23 cellular contexts compared by ENCODE assay signal in the genomic region with DNA sequence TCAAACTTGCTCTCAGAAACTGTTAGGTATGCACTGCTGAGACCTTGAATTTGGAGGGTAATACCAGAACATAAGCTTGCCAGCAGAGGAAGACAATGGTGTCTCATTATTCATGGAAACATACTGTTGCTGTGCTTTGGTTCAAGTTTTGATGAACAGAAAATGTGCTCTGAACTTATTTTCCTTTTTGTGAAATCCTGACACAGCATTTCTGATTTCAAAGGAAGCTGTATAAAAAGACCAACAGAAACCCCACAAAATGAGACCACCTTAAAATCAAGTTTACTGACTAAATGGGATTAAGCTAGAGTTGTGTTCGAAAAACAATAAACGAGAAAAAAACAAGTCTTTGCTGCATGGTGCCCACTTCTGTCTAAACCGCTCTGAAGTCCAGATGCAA.
"Had no signal": no experiment of that assay in that cellular context is flagged by ENCODE, and none has a peak within 500 bp of the region (broad histone marks: within the 10 kb centered on the region; RNA-seq: fewer than 3 reads in every experiment).

No MANE protein-coding gene starts in this region.

- H3K4me1 ChIP-seq: esophagus squamous epithelium, left ventricle myocardium inferior, lower lobe of right lung, prostate gland, spleen, tibial artery, upper lobe of left lung, uterus had no signal

- H3K4me2 ChIP-seq: hepatocyte had no signal

- FAIRE-seq: colon, kidney had no signal

- H3K36me3 ChIP-seq: esophagus squamous epithelium, left ventricle myocardium inferior, lower lobe of right lung, neutrophil, ovary, prostate gland, spleen, tibial artery, upper lobe of left lung, uterus had no signal

- H3K9me3 ChIP-seq: esophagus squamous epithelium, left ventricle myocardium inferior, lower lobe of right lung, neutrophil, ovary, prostate gland, spleen, tibial artery, upper lobe of left lung, uterus had no signal

- H3K27ac Mint-ChIP-seq: stimulated activated memory B cell treated with anti-CD40 and anti-IgM and Interleukin-4, amounts not matched to agents 10 μg/mL and 1 μg/mL and 100 μg/mL, for 72 hours; stimulated activated naive CD8-positive, alpha-beta T cell treated with anti-CD3 and anti-CD28 coated beads, Interleukin-15, Interleukin-2, amounts not matched to agents 100 ng/mL and 50 ng/mL, for 24 hours had no signal

- H3K27me3 Mint-ChIP-seq: natural killer cell treated with Interleukin-12 subunit alpha and Interleukin-12 subunit beta and Interleukin-15 and Interleukin-18, amount 100 ng/mL, for 72 hours; stimulated activated memory B cell treated with anti-CD40 and anti-IgM and Interleukin-4, amounts not matched to agents 10 μg/mL and 1 μg/mL and 100 μg/mL, for 72 hours; stimulated activated naive CD8-positive, alpha-beta T cell treated with anti-CD3 and anti-CD28 coated beads, Interleukin-15, Interleukin-2, amounts not matched to agents 100 ng/mL and 50 ng/mL, for 24 hours had no signal

- H3K27me3 ChIP-seq: esophagus squamous epithelium, hepatocyte, neutrophil, ovary, spleen, tibial artery, upper lobe of left lung, uterus had no signal

- H3K4me3 ChIP-seq: esophagus squamous epithelium, hepatocyte, left ventricle myocardium inferior, lower lobe of right lung, ovary, prostate gland, spleen, tibial artery, upper lobe of left lung, uterus had no signal

- H3K27ac ChIP-seq: esophagus squamous epithelium, hepatocyte, left ventricle myocardium inferior, lower lobe of right lung, neutrophil, ovary, prostate gland, spleen, tibial artery, upper lobe of left lung, uterus had no signal

- H3K79me2 ChIP-seq: hepatocyte had no signal

- ATAC-seq: left cardiac atrium; lower lobe of right lung; natural killer cell treated with Interleukin-12 subunit alpha and Interleukin-12 subunit beta and Interleukin-15 and Interleukin-18, amount 100 ng/mL, for 72 hours; stimulated activated memory B cell treated with anti-CD40 and anti-IgM and Interleukin-4, amounts not matched to agents 10 μg/mL and 1 μg/mL and 100 μg/mL, for 72 hours had no signal

- H3K4me3 Mint-ChIP-seq: natural killer cell treated with Interleukin-12 subunit alpha and Interleukin-12 subunit beta and Interleukin-15 and Interleukin-18, amount 100 ng/mL, for 72 hours; stimulated activated memory B cell treated with anti-CD40 and anti-IgM and Interleukin-4, amounts not matched to agents 10 μg/mL and 1 μg/mL and 100 μg/mL, for 72 hours; stimulated activated naive CD8-positive, alpha-beta T cell treated with anti-CD3 and anti-CD28 coated beads, Interleukin-15, Interleukin-2, amounts not matched to agents 100 ng/mL and 50 ng/mL, for 24 hours had no signal

- DNase-seq: dermis blood vessel endothelial cell; esophagus squamous epithelium; kidney; left cardiac atrium; left ventricle myocardium inferior; lower lobe of right lung; mesenchymal stem cell; midbrain; ovary; spleen; stimulated activated CD4-positive, alpha-beta T cell treated with anti-CD3 and anti-CD28 coated beads, Interleukin-15, amount 100 ng/mL, for 24 hours; stimulated activated CD4-positive, alpha-beta T cell treated with anti-CD3 and anti-CD28 coated beads, Interleukin-1b, Interleukin-23, amount 100 ng/mL, for 48 hours; stimulated activated CD4-positive, alpha-beta T cell treated with anti-CD3 and anti-CD28 coated beads, Interleukin-4, amount 100 ng/mL, for 24 hours; tibial artery; upper lobe of left lung; uterus had no signal

- H2AFZ ChIP-seq: hepatocyte had no signal

- H3K36me3 Mint-ChIP-seq: stimulated activated memory B cell treated with anti-CD40 and anti-IgM and Interleukin-4, amounts not matched to agents 10 μg/mL and 1 μg/mL and 100 μg/mL, for 72 hours had no signal
